In genomic region chr21:34794686-34795085, GRCh38 we compare ENCODE assay signal across 1 cellular context.
TF ChIP-seq lines count a peak whose summit lies in the region.

No MANE protein-coding gene starts in this region.

TF ChIP-seq in IMR-90, 13 proteins besides CTCF, POLR2A, EP300 and RAD21:
- TF ChIP-seq SMC3 (IDR thresholded peaks at IDR 0.05; ENCODE audit: low read depth, low read length) (no peak), ELK1 (IDR thresholded peaks at IDR 0.05; ENCODE audit: borderline replicate concordance, low read depth, low read length) (no peak), BHLHE40 (IDR thresholded peaks at IDR 0.05; ENCODE audit: low read depth, low read length) (no peak), USF2 (IDR thresholded peaks at IDR 0.05; ENCODE audit: low read depth, low read length) (no peak), RCOR1 (IDR thresholded peaks at IDR 0.05; ENCODE audit: insufficient replicate concordance, low read length) (no peak), MXI1 (IDR thresholded peaks at IDR 0.05; ENCODE audit: borderline replicate concordance, low read depth, low read length) (no peak), RFX5 (IDR thresholded peaks at IDR 0.05; ENCODE audit: low read depth, low read length) (no peak), MAFK (IDR thresholded peaks at IDR 0.05; ENCODE audit: low read depth, low read length) (no peak), MAZ (IDR thresholded peaks at IDR 0.05; ENCODE audit: borderline replicate concordance, low read depth, low read length) (no peak), FOS (IDR thresholded peaks at IDR 0.05; ENCODE audit: low read depth, low read length) (no peak), NFE2L2 (IDR thresholded peaks at IDR 0.05; ENCODE audit: low read depth, low read length) (no peak), CEBPB (IDR thresholded peaks at IDR 0.05; ENCODE audit: low read depth, low read length) (no peak), CHD1 (IDR thresholded peaks at IDR 0.05; ENCODE audit: low read depth, low read length) (no peak)
